In genomic region chr9:134474058-134474370, GRCh38 we compare ENCODE assay signal across 12 cellular contexts.
DNase-seq lines count a peak whose midpoint lies in the region; ATAC-seq and TF ChIP-seq lines count a peak whose summit lies in the region.
"Had no signal": no experiment of that assay in that cellular context is flagged by ENCODE, and none has a peak within 500 bp of the region (broad histone marks: within the 10 kb centered on the region; RNA-seq: fewer than 3 reads in every experiment).

No MANE protein-coding gene starts in this region.

- POLR2A ChIA-PET in activated CD4-positive, alpha-beta memory T cell treated with anti-CD3 and anti-CD28 coated beads, Interleukin-2, amount 10 ng/mL, durations not matched to agents 7 days and 5 days (lab: Charles Lee): no interaction called here

- peaks cover 26% of the 10 kb centered on the region for H3K4me1 ChIP-seq in testis

- no peaks in the 10 kb centered on the region for H3K36me3 Mint-ChIP-seq in activated CD4-positive, alpha-beta memory T cell treated with anti-CD3 and anti-CD28 coated beads, Interleukin-2, amount 10 ng/mL, durations not matched to agents 7 days and 5 days (ENCODE audit: low read depth)
- H3K36me3 Mint-ChIP-seq: activated naive CD8-positive, alpha-beta T cell treated with anti-CD3 and anti-CD28 coated beads, Interleukin-2, amount 10 ng/mL, durations not matched to agents 7 days and 5 days had no signal

- no peaks in the 10 kb centered on the region for H3K9me3 Mint-ChIP-seq in activated CD4-positive, alpha-beta memory T cell treated with anti-CD3 and anti-CD28 coated beads, Interleukin-2, amount 10 ng/mL, durations not matched to agents 7 days and 5 days
- H3K9me3 Mint-ChIP-seq: activated naive CD8-positive, alpha-beta T cell treated with anti-CD3 and anti-CD28 coated beads, Interleukin-2, amount 10 ng/mL, durations not matched to agents 7 days and 5 days had no signal

- no peak overlapping the region for H3K27ac Mint-ChIP-seq in activated CD4-positive, alpha-beta memory T cell treated with anti-CD3 and anti-CD28 coated beads, Interleukin-2, amount 10 ng/mL, durations not matched to agents 7 days and 5 days
- H3K27ac Mint-ChIP-seq: activated naive CD8-positive, alpha-beta T cell treated with anti-CD3 and anti-CD28 coated beads, Interleukin-2, amount 10 ng/mL, durations not matched to agents 7 days and 5 days had no signal

- H3K27ac ChIP-seq in coronary artery (peak overlapping the region; percentile 24 to 79), testis (peak overlapping the region; percentile 6 to 65)
- H3K27ac ChIP-seq: KMS-11 had no signal

- TF ChIP-seq POLR2A in testis (IDR thresholded peaks at IDR 0.05): no peak

- H3K27me3 ChIP-seq in testis: no peaks in the 10 kb centered on the region

- intact Hi-C loops in testis (cut with DNase I; ENCODE audit: low total_unique reads): no loop called here

- WGBS in testis, 2 donors: 43% methylated on average over 5 of the region's 7 CpGs; no CpG with 5 or more reads in 1 of the 2 donors

- TF ChIP-seq CTCF in coronary artery (IDR thresholded peaks at IDR 0.05) (no peak), testis (IDR thresholded peaks at IDR 0.05) (no peak)

- ATAC-seq in left lobe of liver (peak; percentile 9), GM18861 (IDR thresholded peaks at IDR 0.05; ENCODE audit: unreplicated experiment) (no peak)
- ATAC-seq: HCT116 had no signal

- H3K4me1 Mint-ChIP-seq in activated CD4-positive, alpha-beta memory T cell treated with anti-CD3 and anti-CD28 coated beads, Interleukin-2, amount 10 ng/mL, durations not matched to agents 7 days and 5 days: no peaks in the 10 kb centered on the region

- H3K4me3 ChIP-seq in coronary artery: peak overlapping the region; percentile 6
- H3K4me3 ChIP-seq in testis: no peak overlapping the region

- no peaks in the 10 kb centered on the region for H3K27me3 Mint-ChIP-seq in activated CD4-positive, alpha-beta memory T cell treated with anti-CD3 and anti-CD28 coated beads, Interleukin-2, amount 10 ng/mL, durations not matched to agents 7 days and 5 days
- H3K27me3 Mint-ChIP-seq: activated naive CD8-positive, alpha-beta T cell treated with anti-CD3 and anti-CD28 coated beads, Interleukin-2, amount 10 ng/mL, durations not matched to agents 7 days and 5 days had no signal

- no peaks in the 10 kb centered on the region for H3K36me3 ChIP-seq in testis (ENCODE audit: low read depth, missing control alignments)

- no peak overlapping the region for H3K4me3 Mint-ChIP-seq in activated CD4-positive, alpha-beta memory T cell treated with anti-CD3 and anti-CD28 coated beads, Interleukin-2, amount 10 ng/mL, durations not matched to agents 7 days and 5 days
- H3K4me3 Mint-ChIP-seq: activated naive CD8-positive, alpha-beta T cell treated with anti-CD3 and anti-CD28 coated beads, Interleukin-2, amount 10 ng/mL, durations not matched to agents 7 days and 5 days had no signal

- H3K9me3 ChIP-seq in testis: no peaks in the 10 kb centered on the region

- CTCF ChIA-PET in activated CD4-positive, alpha-beta memory T cell treated with anti-CD3 and anti-CD28 coated beads, Interleukin-2, amount 10 ng/mL, durations not matched to agents 7 days and 5 days (lab: Charles Lee): no interaction called here

- peak; percentile 12 for DNase-seq in HCEC 1CT
- no peak for DNase-seq in coronary artery (ENCODE audit: low spot score)
- no peak for DNase-seq in left lobe of liver (ENCODE audit: low spot score)
- no peak for DNase-seq in testis
- DNase-seq in NCI-H2107 treated with DMSO at 0.1 percent for 48 hours (lab: John Stamatoyannopoulos, UW; ENCODE audit: unreplicated experiment): no peak
- DNase-seq in activated CD4-positive, alpha-beta memory T cell treated with anti-CD3 and anti-CD28 coated beads, Interleukin-2, amount 10 ng/mL, durations not matched to agents 7 days and 5 days: no peak
- DNase-seq in amygdala (lab: John Stamatoyannopoulos, UW): no peak
- DNase-seq: activated naive CD8-positive, alpha-beta T cell treated with anti-CD3 and anti-CD28 coated beads, Interleukin-2, amount 10 ng/mL, durations not matched to agents 7 days and 5 days; stimulated activated CD4-positive, alpha-beta T cell treated with anti-CD3 and anti-CD28 coated beads, Interleukin-1b, Interleukin-23, amount 100 ng/mL, for 48 hours had no signal
